8 cellular contexts compared by ENCODE assay signal in the genomic region with DNA sequence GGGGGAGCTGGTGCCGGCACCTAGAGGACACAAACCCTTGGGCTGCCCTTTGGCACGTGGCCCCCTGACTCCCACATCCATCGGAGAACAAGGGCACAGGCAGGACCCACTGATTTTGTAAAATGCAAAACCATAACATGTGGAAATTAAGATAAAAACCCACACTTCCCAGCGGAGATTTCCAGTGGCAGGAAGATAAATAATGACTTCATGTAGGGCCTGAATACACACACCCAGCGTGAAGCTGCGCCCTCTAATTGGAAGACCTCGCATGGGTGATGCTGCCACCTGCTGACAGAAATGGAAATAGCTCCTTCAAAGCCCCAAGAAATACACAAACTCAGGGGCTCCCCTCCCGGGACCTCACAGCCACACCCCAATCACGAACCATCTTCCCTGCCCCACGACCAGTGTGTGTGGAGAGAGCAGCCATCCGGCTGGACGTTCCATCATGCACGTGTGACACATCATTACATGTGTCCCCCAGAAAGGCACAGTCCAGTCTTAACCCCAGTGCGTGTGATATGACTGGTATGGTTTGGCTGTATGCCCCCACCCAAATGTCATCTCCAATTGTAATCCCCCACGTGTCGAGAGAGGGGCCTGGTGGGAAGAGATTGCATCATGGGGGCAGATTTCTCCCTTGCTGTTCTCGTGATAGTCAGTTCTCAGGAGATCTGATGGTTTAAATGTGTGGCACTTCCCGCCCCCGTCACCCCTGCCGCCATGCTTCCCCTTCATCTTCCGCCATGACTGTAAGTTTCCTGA. TPM values are rescaled to one million over a fixed set of nuclear protein-coding genes. Genes with fewer than 3 reads are reported as not detected.
DNase-seq lines count a peak whose midpoint lies in the region; ATAC-seq and TF ChIP-seq lines count a peak whose summit lies in the region.

No MANE protein-coding gene starts in this region.

- H3K36me3 Mint-ChIP-seq in CD4-positive, alpha-beta memory T cell, result peaks cover 0 to 2% of the 10 kb centered on the region in 2 donors
- no peaks in the 10 kb centered on the region for H3K36me3 Mint-ChIP-seq in activated CD4-positive, alpha-beta memory T cell treated with anti-CD3 and anti-CD28 coated beads, Interleukin-2, amount 10 ng/mL, durations not matched to agents 7 days and 5 days (ENCODE audit: low read depth)

- no peak overlapping the region for H3K4me3 Mint-ChIP-seq in CD4-positive, alpha-beta memory T cell
- H3K4me3 Mint-ChIP-seq in activated CD4-positive, alpha-beta memory T cell treated with anti-CD3 and anti-CD28 coated beads, Interleukin-2, amount 10 ng/mL, durations not matched to agents 7 days and 5 days, result no peak overlapping the region

- H3K9me3 ChIP-seq in CD4-positive, alpha-beta memory T cell (ENCODE audit: control insufficient read depth in 1 of 2, low read length in 2 of 2), result no peaks in the 10 kb centered on the region

- no peaks in the 10 kb centered on the region for H3K36me3 ChIP-seq in CD4-positive, alpha-beta memory T cell (ENCODE audit: insufficient read depth, low read length)

- H3K27me3 Mint-ChIP-seq in CD4-positive, alpha-beta memory T cell, result peaks cover 0 to 1% of the 10 kb centered on the region in 2 donors
- H3K27me3 Mint-ChIP-seq in activated CD4-positive, alpha-beta memory T cell treated with anti-CD3 and anti-CD28 coated beads, Interleukin-2, amount 10 ng/mL, durations not matched to agents 7 days and 5 days, result peaks cover 10% of the 10 kb centered on the region

- intact Hi-C loops in CD4-positive, alpha-beta memory T cell (cut with micrococcal nuclease), result loop anchor here (1.0 to 2.0 kb wide), 5 partner anchors 30 to 166 kb away; no protein-coding TSS in a partner anchor

- peaks cover 27% of the 10 kb centered on the region for H3K4me1 ChIP-seq in CD4-positive, alpha-beta memory T cell (ENCODE audit: insufficient read depth, low read length)

- no peak for ATAC-seq in GM21825 (IDR thresholded peaks at IDR 0.05; ENCODE audit: unreplicated experiment)

- peak; percentile 72 for TF ChIP-seq CTCF in HFF-Myc (IDR thresholded peaks at IDR 0.05; ENCODE audit: low read depth, low read length, missing control alignments)

- H3K4me1 Mint-ChIP-seq in CD4-positive, alpha-beta memory T cell, result peaks cover 20 to 40% (median 34%) of the 10 kb centered on the region in 4 donors
- H3K4me1 Mint-ChIP-seq in activated CD4-positive, alpha-beta memory T cell treated with anti-CD3 and anti-CD28 coated beads, Interleukin-2, amount 10 ng/mL, durations not matched to agents 7 days and 5 days, result peaks cover 18% of the 10 kb centered on the region

- H3K4me3 ChIP-seq in CD4-positive, alpha-beta memory T cell (ENCODE audit: low read length in 2 of 2), result no peak overlapping the region
- no peak overlapping the region for H3K4me3 ChIP-seq in HFF-Myc (replicated peaks; ENCODE audit: low read depth, low read length)

- CTCF ChIA-PET in CD4-positive, alpha-beta memory T cell (lab: Charles Lee; ENCODE audit: partially characterized antibody), result interaction anchor here (0.7 to 6.1 kb wide), 19 partner anchors 11 to 166 kb away, joined by 3 to 60 read pairs (median 4); no protein-coding TSS in a partner anchor
- CTCF ChIA-PET in activated CD4-positive, alpha-beta memory T cell treated with anti-CD3 and anti-CD28 coated beads, Interleukin-2, amount 10 ng/mL, durations not matched to agents 7 days and 5 days (lab: Charles Lee), result interaction anchor here (0.6 to 4.0 kb wide), 20 partner anchors 9 to 282 kb away, joined by 3 to 40 read pairs (median 3); no protein-coding TSS in a partner anchor

- peak; percentile 74 to 81 (median 78) for DNase-seq in CD4-positive, alpha-beta memory T cell
- no peak for DNase-seq in HFF-Myc (ENCODE audit: extremely low read depth, low read depth)
- DNase-seq in NCI-H774 (lab: John Stamatoyannopoulos, UW), result peak; percentile 7
- DNase-seq in activated CD4-positive, alpha-beta memory T cell treated with anti-CD3 and anti-CD28 coated beads, Interleukin-2, amount 10 ng/mL, durations not matched to agents 7 days and 5 days, result peak; percentile 72
- DNase-seq in effector CD4-positive, alpha-beta T cell, result peak; percentile 73
- DNase-seq in medulla oblongata (ENCODE audit: extremely low spot score), result peak; percentile 91
- peak; percentile 61 for DNase-seq in stimulated activated CD8-positive, alpha-beta memory T cell treated with anti-CD3 and anti-CD28 coated beads, Interleukin-15, amount 100 ng/mL, for 1 hour (ENCODE audit: low read depth)

- POLR2A ChIA-PET in CD4-positive, alpha-beta memory T cell (lab: Charles Lee; ENCODE audit: partially characterized antibody), result interaction anchor here (0.6 to 3.7 kb wide), 7 partner anchors 89 to 166 kb away, joined by 3 to 13 read pairs (median 4); no protein-coding TSS in a partner anchor
- POLR2A ChIA-PET in activated CD4-positive, alpha-beta memory T cell treated with anti-CD3 and anti-CD28 coated beads, Interleukin-2, amount 10 ng/mL, durations not matched to agents 7 days and 5 days (lab: Charles Lee), result interaction anchor here (0.6 kb wide), 1 partner anchor 1041 kb away, joined by 3 read pairs; no protein-coding TSS in a partner anchor

- no peak overlapping the region for H3K27ac ChIP-seq in CD4-positive, alpha-beta memory T cell (ENCODE audit: low read depth, low read length)

- H3K27ac Mint-ChIP-seq in CD4-positive, alpha-beta memory T cell, result peak overlapping the region in 2 of 7 donors; percentile 53 to 60
- no peak overlapping the region for H3K27ac Mint-ChIP-seq in activated CD4-positive, alpha-beta memory T cell treated with anti-CD3 and anti-CD28 coated beads, Interleukin-2, amount 10 ng/mL, durations not matched to agents 7 days and 5 days

- no peaks in the 10 kb centered on the region for H3K27me3 ChIP-seq in CD4-positive, alpha-beta memory T cell (ENCODE audit: insufficient read depth, low read length)

- H3K9me3 Mint-ChIP-seq in CD4-positive, alpha-beta memory T cell, result no peaks in the 10 kb centered on the region
- H3K9me3 Mint-ChIP-seq in activated CD4-positive, alpha-beta memory T cell treated with anti-CD3 and anti-CD28 coated beads, Interleukin-2, amount 10 ng/mL, durations not matched to agents 7 days and 5 days, result no peaks in the 10 kb centered on the region

RNA-seq across cellular contexts. Expression of gene TPRG1L, which starts 5.7 kb away (rescaled TPM):
- 10 to 100 TPM; 57.9 to 59.5 TPM for total RNA-seq in CD4-positive, alpha-beta memory T cell
- 10 to 100 TPM; 41.4 to 46.4 TPM for polyA plus RNA-seq in CD4-positive, alpha-beta memory T cell
- total RNA-seq in activated CD4-positive, alpha-beta memory T cell treated with anti-CD3 and anti-CD28 coated beads, Interleukin-2, amount 10 ng/mL, durations not matched to agents 7 days and 5 days, result 10 to 100 TPM; 15.9 to 17.3 TPM

RNA-seq across cellular contexts. Expression of gene MEGF6, which starts 7.8 kb away (rescaled TPM):
- 100 to 1,000 TPM; 167 to 168 TPM for total RNA-seq in CD4-positive, alpha-beta memory T cell
- polyA plus RNA-seq in CD4-positive, alpha-beta memory T cell, result 1 to 10 TPM; 2.4 to 7.1 TPM
- total RNA-seq in activated CD4-positive, alpha-beta memory T cell treated with anti-CD3 and anti-CD28 coated beads, Interleukin-2, amount 10 ng/mL, durations not matched to agents 7 days and 5 days, result 10 to 100 TPM; 15.6 to 20.2 TPM

RNA-seq across cellular contexts. Expression of gene WRAP73, which starts 30.8 kb away (rescaled TPM):
- 10 to 100 TPM; 39.0 to 40.7 TPM for total RNA-seq in CD4-positive, alpha-beta memory T cell
- 10 to 100 TPM; 24.4 to 30.1 TPM for polyA plus RNA-seq in CD4-positive, alpha-beta memory T cell
- 10 to 100 TPM; 34.7 to 38.9 TPM for total RNA-seq in activated CD4-positive, alpha-beta memory T cell treated with anti-CD3 and anti-CD28 coated beads, Interleukin-2, amount 10 ng/mL, durations not matched to agents 7 days and 5 days

RNA-seq across cellular contexts. Expression of gene TP73, which starts 33.2 kb away (rescaled TPM):
- total RNA-seq in CD4-positive, alpha-beta memory T cell, result under 1 TPM in 1 of 2 experiments, not detected in 1; 0.17 TPM
- under 1 TPM in 1 of 2 donors, not detected in 1; 0.15 TPM for polyA plus RNA-seq in CD4-positive, alpha-beta memory T cell
- total RNA-seq in activated CD4-positive, alpha-beta memory T cell treated with anti-CD3 and anti-CD28 coated beads, Interleukin-2, amount 10 ng/mL, durations not matched to agents 7 days and 5 days, result 1 to 10 TPM; 2.0 to 2.6 TPM

Comparison
In these comparisons a context has a peak if more than half of its experiments do, and no peak if none do; other contexts are left out.
1. RNA of gene MEGF6, which starts 7.8 kb away (total RNA-seq): 167 to 168 TPM in CD4-positive, alpha-beta memory T cell; 15.6 to 20.2 TPM in activated CD4-positive, alpha-beta memory T cell treated with anti-CD3 and anti-CD28 coated beads, Interleukin-2, amount 10 ng/mL, durations not matched to agents 7 days and 5 days; every median in the first group is over 4 times any median in the second.